ENCODE assay signal across 3 cellular contexts in the genomic region with DNA sequence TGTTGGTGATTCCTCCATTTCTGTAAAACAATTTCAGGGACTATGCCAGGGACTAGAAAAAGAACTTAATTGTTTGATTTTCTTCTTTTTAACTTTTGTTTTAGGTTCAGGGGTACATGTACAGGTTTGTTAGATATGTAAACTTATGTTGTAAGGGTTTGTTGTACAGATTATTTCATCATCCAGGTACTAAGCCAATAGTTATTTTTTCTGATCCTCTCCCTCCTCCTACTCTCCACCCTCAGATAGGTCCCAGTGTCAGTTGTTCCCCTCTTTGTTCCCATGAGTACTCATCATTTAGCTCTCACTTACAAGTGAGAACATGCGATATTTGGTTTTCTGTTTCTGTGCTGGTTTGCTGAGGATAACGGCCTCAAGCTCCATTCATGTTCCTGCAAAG.
TF ChIP-seq lines count a peak whose summit lies in the region.

No MANE protein-coding gene starts in this region.

TF ChIP-seq in A549, 52 proteins besides CTCF, POLR2A, EP300 and RAD21:
- TF ChIP-seq, protein P1, sequence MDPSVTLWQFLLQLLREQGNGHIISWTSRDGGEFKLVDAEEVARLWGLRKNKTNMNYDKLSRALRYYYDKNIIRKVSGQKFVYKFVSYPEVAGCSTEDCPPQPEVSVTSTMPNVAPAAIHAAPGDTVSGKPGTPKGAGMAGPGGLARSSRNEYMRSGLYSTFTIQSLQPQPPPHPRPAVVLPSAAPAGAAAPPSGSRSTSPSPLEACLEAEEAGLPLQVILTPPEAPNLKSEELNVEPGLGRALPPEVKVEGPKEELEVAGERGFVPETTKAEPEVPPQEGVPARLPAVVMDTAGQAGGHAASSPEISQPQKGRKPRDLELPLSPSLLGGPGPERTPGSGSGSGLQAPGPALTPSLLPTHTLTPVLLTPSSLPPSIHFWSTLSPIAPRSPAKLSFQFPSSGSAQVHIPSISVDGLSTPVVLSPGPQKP (IDR thresholded peaks at IDR 0.05; ENCODE audit: low read depth, low read length) = no peak
- TF ChIP-seq SMC3 (IDR thresholded peaks at IDR 0.05) (no peak), HOXA7 (CRISPR knock-in tag; IDR thresholded peaks at IDR 0.05) (no peak), POLR2AphosphoS2 (conservative IDR thresholded peaks at IDR 0.05; ENCODE audit: low read length) (no peak), HOXB5 (CRISPR knock-in tag; IDR thresholded peaks at IDR 0.05) (no peak), FOSB (CRISPR knock-in tag; IDR thresholded peaks at IDR 0.05) (no peak), NFE2L2 (conservative IDR thresholded peaks at IDR 0.05; ENCODE audit: low read length) (no peak), RARB (CRISPR knock-in tag; IDR thresholded peaks at IDR 0.05) (no peak), MAZ (IDR thresholded peaks at IDR 0.05; ENCODE audit: borderline replicate concordance, low read depth, low read length) (no peak), ZFP36 (IDR thresholded peaks at IDR 0.05; ENCODE audit: borderline replicate concordance, partially characterized antibody) (no peak), CHD2 (IDR thresholded peaks at IDR 0.05; ENCODE audit: low read length, partially characterized antibody) (no peak), EHMT2 (IDR thresholded peaks at IDR 0.05; ENCODE audit: low read depth) (no peak), NR3C1 (IDR thresholded peaks at IDR 0.05) (no peak), CBX2 (IDR thresholded peaks at IDR 0.05; ENCODE audit: borderline replicate concordance, low read depth) (no peak), RNF2 (IDR thresholded peaks at IDR 0.05; ENCODE audit: borderline replicate concordance, low read depth) (no peak)
- TF ChIP-seq, protein P2, sequence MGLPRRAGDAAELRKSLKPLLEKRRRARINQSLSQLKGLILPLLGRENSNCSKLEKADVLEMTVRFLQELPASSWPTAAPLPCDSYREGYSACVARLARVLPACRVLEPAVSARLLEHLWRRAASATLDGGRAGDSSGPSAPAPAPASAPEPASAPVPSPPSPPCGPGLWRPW (IDR thresholded peaks at IDR 0.05) = no peak
- TF ChIP-seq, protein P3, sequence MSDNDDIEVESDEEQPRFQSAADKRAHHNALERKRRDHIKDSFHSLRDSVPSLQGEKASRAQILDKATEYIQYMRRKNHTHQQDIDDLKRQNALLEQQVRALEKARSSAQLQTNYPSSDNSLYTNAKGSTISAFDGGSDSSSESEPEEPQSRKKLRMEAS (IDR thresholded peaks at IDR 0.05) = no peak

TF ChIP-seq in GM23338, 12 proteins besides CTCF, POLR2A, EP300 and RAD21:
- TF ChIP-seq CREB1 (CRISPR knock-in tag; IDR thresholded peaks at IDR 0.05; ENCODE audit: low read depth) (no peak), STAT1 (IDR thresholded peaks at IDR 0.05; ENCODE audit: unreplicated experiment) (no peak)

TF ChIP-seq in endothelial cell of umbilical vein, 7 proteins besides CTCF, POLR2A, EP300 and RAD21:
- TF ChIP-seq GATA2 (IDR thresholded peaks at IDR 0.05; ENCODE audit: insufficient read depth, insufficient read length, low read depth, low read length) = no peak
- TF ChIP-seq, protein P3 (IDR thresholded peaks at IDR 0.05; ENCODE audit: insufficient read depth, insufficient read length) = no peak
- TF ChIP-seq FOS (IDR thresholded peaks at IDR 0.05; ENCODE audit: borderline replicate concordance, insufficient read depth, low read length) = no peak
TF ChIP-seq in endothelial cell of umbilical vein: peak in this region for 0.
